1 cellular context compared by ENCODE assay signal in the genomic region with DNA sequence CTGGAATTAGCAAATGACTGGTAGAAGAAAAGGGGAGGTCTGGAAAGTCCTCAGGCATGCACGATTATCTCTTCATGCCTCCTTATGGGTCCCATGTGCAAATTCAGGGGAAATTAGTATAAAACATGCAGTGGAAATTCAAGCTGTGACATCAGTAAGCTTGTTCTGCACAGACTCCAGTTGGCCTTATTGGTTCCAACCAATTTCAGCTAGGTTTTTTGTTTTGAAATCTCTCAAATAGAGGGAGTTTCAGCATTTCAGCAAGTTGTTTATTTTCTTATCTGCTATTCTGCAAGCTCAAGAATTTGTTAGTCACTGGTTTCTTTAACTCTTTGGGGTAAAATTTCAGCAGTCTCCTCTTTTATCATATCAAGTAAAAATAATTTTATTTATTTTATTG.
TF ChIP-seq lines count a peak whose summit lies in the region.

No MANE protein-coding gene starts in this region.

TF ChIP-seq in IMR-90, 13 proteins besides CTCF, POLR2A, EP300 and RAD21:
- TF ChIP-seq CHD1 (IDR thresholded peaks at IDR 0.05; ENCODE audit: low read depth, low read length) (no peak), NFE2L2 (IDR thresholded peaks at IDR 0.05; ENCODE audit: low read depth, low read length) (no peak), SMC3 (IDR thresholded peaks at IDR 0.05; ENCODE audit: low read depth, low read length) (no peak), FOS (IDR thresholded peaks at IDR 0.05; ENCODE audit: low read depth, low read length) (peak; percentile 74; the same call in 1 of the 2 replicates), MXI1 (IDR thresholded peaks at IDR 0.05; ENCODE audit: borderline replicate concordance, low read depth, low read length) (no peak), BHLHE40 (IDR thresholded peaks at IDR 0.05; ENCODE audit: low read depth, low read length) (no peak; the same call in 1 of the 2 replicates), MAZ (IDR thresholded peaks at IDR 0.05; ENCODE audit: borderline replicate concordance, low read depth, low read length) (no peak), RFX5 (IDR thresholded peaks at IDR 0.05; ENCODE audit: low read depth, low read length) (no peak), MAFK (IDR thresholded peaks at IDR 0.05; ENCODE audit: low read depth, low read length) (peak; percentile 30; the same call in 1 of the 2 replicates), CEBPB (IDR thresholded peaks at IDR 0.05; ENCODE audit: low read depth, low read length) (peak; percentile 87), RCOR1 (IDR thresholded peaks at IDR 0.05; ENCODE audit: insufficient replicate concordance, low read length) (peak; percentile 43)
- TF ChIP-seq, protein P1, sequence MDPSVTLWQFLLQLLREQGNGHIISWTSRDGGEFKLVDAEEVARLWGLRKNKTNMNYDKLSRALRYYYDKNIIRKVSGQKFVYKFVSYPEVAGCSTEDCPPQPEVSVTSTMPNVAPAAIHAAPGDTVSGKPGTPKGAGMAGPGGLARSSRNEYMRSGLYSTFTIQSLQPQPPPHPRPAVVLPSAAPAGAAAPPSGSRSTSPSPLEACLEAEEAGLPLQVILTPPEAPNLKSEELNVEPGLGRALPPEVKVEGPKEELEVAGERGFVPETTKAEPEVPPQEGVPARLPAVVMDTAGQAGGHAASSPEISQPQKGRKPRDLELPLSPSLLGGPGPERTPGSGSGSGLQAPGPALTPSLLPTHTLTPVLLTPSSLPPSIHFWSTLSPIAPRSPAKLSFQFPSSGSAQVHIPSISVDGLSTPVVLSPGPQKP (IDR thresholded peaks at IDR 0.05; ENCODE audit: borderline replicate concordance, low read depth, low read length): no peak
- TF ChIP-seq, protein P2, sequence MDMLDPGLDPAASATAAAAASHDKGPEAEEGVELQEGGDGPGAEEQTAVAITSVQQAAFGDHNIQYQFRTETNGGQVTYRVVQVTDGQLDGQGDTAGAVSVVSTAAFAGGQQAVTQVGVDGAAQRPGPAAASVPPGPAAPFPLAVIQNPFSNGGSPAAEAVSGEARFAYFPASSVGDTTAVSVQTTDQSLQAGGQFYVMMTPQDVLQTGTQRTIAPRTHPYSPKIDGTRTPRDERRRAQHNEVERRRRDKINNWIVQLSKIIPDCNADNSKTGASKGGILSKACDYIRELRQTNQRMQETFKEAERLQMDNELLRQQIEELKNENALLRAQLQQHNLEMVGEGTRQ (IDR thresholded peaks at IDR 0.05; ENCODE audit: low read depth, low read length): no peak
